ENCODE assay signal across 11 cellular contexts in genomic region chr21:26127918-26128317, GRCh38. TPM values are rescaled to one million over a fixed set of nuclear protein-coding genes. Genes with fewer than 3 reads are reported as not detected.
DNase-seq lines count a peak whose midpoint lies in the region; ATAC-seq, FAIRE-seq and TF ChIP-seq lines count a peak whose summit lies in the region.
"Had no signal": no experiment of that assay in that cellular context is flagged by ENCODE, and none has a peak within 500 bp of the region (broad histone marks: within the 10 kb centered on the region; RNA-seq: fewer than 3 reads in every experiment).

No MANE protein-coding gene starts in this region.

- H3K27ac ChIP-seq in mammary epithelial cell (ENCODE audit: insufficient read depth, low read depth, low read length) (no peak overlapping the region), heart left ventricle (peak overlapping the region in 10 of 12 donors; percentile 12 to 54 (median 45)), Karpas-422 (ENCODE audit: low read length) (no peak overlapping the region)

- H2AFZ ChIP-seq in mammary epithelial cell (ENCODE audit: low read depth, low read length): no peak overlapping the region
- no peak overlapping the region for H2AFZ ChIP-seq in Karpas-422 (ENCODE audit: low read length)

- dilution Hi-C loops in mammary epithelial cell (cut with HindIII; ENCODE audit: low sequenced_read_pairs): no loop called here

- H3K27me3 ChIP-seq in mammary epithelial cell (ENCODE audit: insufficient read depth, low read length) (no peaks in the 10 kb centered on the region), heart left ventricle (no peaks in the 10 kb centered on the region), Karpas-422 (ENCODE audit: low read length) (no peaks in the 10 kb centered on the region)

- H3K4me1 ChIP-seq in mammary epithelial cell (ENCODE audit: insufficient read depth, low read length): peaks cover 49% of the 10 kb centered on the region
- peaks cover 12 to 78% (median 61%) of the 10 kb centered on the region in 12 donors for H3K4me1 ChIP-seq in heart left ventricle
- H3K4me1 ChIP-seq in Karpas-422 (ENCODE audit: low read length): no peaks in the 10 kb centered on the region

- no peak for TF ChIP-seq POLR2A in heart left ventricle (IDR thresholded peaks at IDR 0.05)

- in situ Hi-C loops in mammary epithelial cell (cut with MboI; ENCODE audit: low sequenced_read_pairs in 2 of 2): no loop called here

- H3K9ac ChIP-seq in mammary epithelial cell (ENCODE audit: insufficient read depth, low read length) (no peak overlapping the region), Karpas-422 (ENCODE audit: low read length) (no peak overlapping the region)

- H3K36me3 ChIP-seq in mammary epithelial cell (ENCODE audit: insufficient read depth, low read length) (peaks cover 4% of the 10 kb centered on the region), heart left ventricle (no peaks in the 10 kb centered on the region), Karpas-422 (ENCODE audit: insufficient read depth, low read length) (no peaks in the 10 kb centered on the region)

- no peak for FAIRE-seq in urothelium cell line (lab: Jason Lieb, UNC)

- no peaks in the 10 kb centered on the region for H3K9me2 ChIP-seq in Karpas-422 (replicated peaks; ENCODE audit: insufficient read depth, low read length)

- peak overlapping the region; percentile 25 for H3K4me2 ChIP-seq in mammary epithelial cell (ENCODE audit: insufficient read depth, low read depth, low read length)
- no peak overlapping the region for H3K4me2 ChIP-seq in Karpas-422 (ENCODE audit: low read depth, low read length, poor library complexity, severe bottlenecking)

- peaks cover 99% of the 10 kb centered on the region for H3K79me2 ChIP-seq in mammary epithelial cell (ENCODE audit: insufficient read depth, low read length)
- no peaks in the 10 kb centered on the region for H3K79me2 ChIP-seq in Karpas-422 (ENCODE audit: low read length)

- CTCF ChIA-PET in mammary epithelial cell (lab: Charles Lee; ENCODE audit: low non-redundant PET): no interaction called here

- DNase-seq in EL (peak; percentile 42), mammary epithelial cell (peak; percentile 34), heart left ventricle (peak in 3 of 5 donors; percentile 22 to 54 (median 35)), pons (ENCODE audit: low spot score) (peak; percentile 72), urothelium cell line (ENCODE audit: low spot score) (no peak), Karpas-422 (no peak), NCI-H2029 (lab: John Stamatoyannopoulos, UW) (no peak)
- DNase-seq: C1 segment of cervical spinal cord, MV-4-11, T1000 had no signal

- 31% methylated on average over 6 of the region's 6 CpGs for WGBS in mammary epithelial cell (ENCODE audit: low coverage, missing lambda C conversion rate)
- 8 to 14% (median 13%) methylated on average over 6 of the region's 6 CpGs for WGBS in heart left ventricle, 4 donors

- no TSS peak for BruUV-seq in mammary epithelial cell (replicated peaks; lab: Mats Ljungman, UMichigan)

- H3K9me3 ChIP-seq in mammary epithelial cell (replicated peaks; ENCODE audit: insufficient read depth, low read length) (no peaks in the 10 kb centered on the region), heart left ventricle (no peaks in the 10 kb centered on the region), Karpas-422 (ENCODE audit: low read length) (no peaks in the 10 kb centered on the region; the same call in 1 of the 2 replicates)

- H3K4me3 ChIP-seq in mammary epithelial cell (replicated peaks in 1 of 3; ENCODE audit: insufficient read depth in 1 of 3, low read depth in 2 of 3, low read length in 3 of 3) (no peak overlapping the region), heart left ventricle (peak overlapping the region in 7 of 12 donors; percentile 5 to 32 (median 22)), Karpas-422 (ENCODE audit: low read length) (no peak overlapping the region)

- TF ChIP-seq CTCF in mammary epithelial cell (conservative IDR thresholded peaks at IDR 0.05 in 1 of 2, IDR thresholded peaks at IDR 0.05 in 1 of 2; ENCODE audit: extremely low read depth in 1 of 2, insufficient read depth in 1 of 2, low read depth in 1 of 2, low read length in 2 of 2): no peak
- no peak for TF ChIP-seq CTCF in heart left ventricle (IDR thresholded peaks at IDR 0.05)

- peaks cover 14% of the 10 kb centered on the region for H4K20me1 ChIP-seq in mammary epithelial cell (ENCODE audit: insufficient read depth, low read length)
- H4K20me1 ChIP-seq in Karpas-422 (ENCODE audit: insufficient read depth, low read depth, low read length): no peaks in the 10 kb centered on the region

- intact Hi-C loops in mammary epithelial cell (cut with micrococcal nuclease): loop anchor here (5.0 kb wide), 1 partner anchor 39 kb away; no protein-coding TSS in a partner anchor
- intact Hi-C loops in heart left ventricle (cut with DNase I): loop anchor here in 2 of 10 donors (5.0 kb wide), 1 partner anchor 39 kb away; no protein-coding TSS in a partner anchor

- peak in 3 of 4 donors; percentile 60 to 82 (median 75) for ATAC-seq in heart left ventricle
- ATAC-seq in GM21390 (IDR thresholded peaks at IDR 0.05; ENCODE audit: unreplicated experiment): no peak

RNA-seq across cellular contexts. Expression of gene APP, which starts 42.7 kb away (rescaled TPM):
- total RNA-seq in mammary epithelial cell (1,000 to 10,000 TPM; 1,070 to 1,289 TPM), heart left ventricle (100 to 1,000 TPM; 271 to 467 (median 381) TPM)
- polyA plus RNA-seq in mammary epithelial cell (1,292 TPM), heart left ventricle (100 to 1,000 TPM; 103 to 231 TPM)
- polyA minus RNA-seq in mammary epithelial cell: 830 TPM
- total RNA-seq in Karpas-422 (2014; rRNA removed; shearing (Covaris generic); ENCODE audit: low replicate concordance): not detected in 2 replicates

Comparison
In these comparisons a context has a peak if more than half of its experiments do, and no peak if none do; other contexts are left out.
1. DNase-seq: peak in EL (single experiment), mammary epithelial cell (single experiment), heart left ventricle (3 of 5) and pons (single experiment); none in urothelium cell line (single experiment), Karpas-422 (single experiment) and NCI-H2029 (single experiment).
2. H3K27ac ChIP-seq: peak in heart left ventricle (10 of 12); none in mammary epithelial cell (single experiment) and Karpas-422 (single experiment).
3. H3K4me3 ChIP-seq: peak in heart left ventricle (7 of 12); none in mammary epithelial cell (0 of 3) and Karpas-422 (single experiment).
4. RNA of gene APP, which starts 42.7 kb away (total RNA-seq): 1,070 to 1,289 TPM in mammary epithelial cell and 271 to 467 TPM in heart left ventricle; not detected in Karpas-422; every median in the first group is over 100 times any median in the second.